In the genomic region with DNA sequence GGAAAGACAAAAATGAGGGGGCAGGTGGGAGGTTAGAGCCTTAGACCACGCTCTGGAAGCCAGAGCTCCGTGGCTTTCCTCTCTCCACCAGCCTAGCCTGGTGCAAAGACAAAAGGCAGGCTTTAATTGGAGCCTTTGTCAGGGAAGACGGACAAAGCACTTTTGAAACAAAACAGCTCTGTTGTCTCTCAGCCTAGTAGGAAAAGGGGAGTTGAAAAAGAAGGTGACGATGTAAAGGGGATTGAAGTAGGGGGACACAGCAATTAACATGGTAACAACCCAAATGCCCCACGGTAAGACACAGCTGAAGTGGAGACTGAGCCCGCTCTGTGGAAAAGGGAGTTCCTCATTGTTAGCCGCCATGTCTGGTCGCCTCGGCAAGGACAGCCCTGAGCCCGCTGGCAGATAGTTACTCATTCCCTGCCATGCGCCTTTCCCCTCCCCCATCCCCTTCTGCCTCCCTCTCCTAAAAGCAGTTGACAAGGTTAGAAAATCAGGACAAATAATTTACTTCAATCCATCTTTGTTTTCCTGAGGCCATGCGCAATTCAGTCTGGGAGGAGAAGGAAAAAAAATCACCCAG, we compare ENCODE assay signal across 9 cellular contexts.
DNase-seq lines count a peak whose midpoint lies in the region; ATAC-seq and TF ChIP-seq lines count a peak whose summit lies in the region.
"Had no signal": no experiment of that assay in that cellular context is flagged by ENCODE, and none has a peak within 500 bp of the region (broad histone marks: within the 10 kb centered on the region; RNA-seq: fewer than 3 reads in every experiment).

No MANE protein-coding gene starts in this region.

- H3K4me1 Mint-ChIP-seq in MCF 10A (ENCODE audit: insufficient read depth, unreplicated experiment): peaks cover 23% of the 10 kb centered on the region
- H3K4me1 Mint-ChIP-seq in dendritic cell treated with granulocyte-macrophage colony-stimulating factor and Interleukin-4, amounts not matched to agents 40 ng/mL and 50 ng/mL, for 4 days (ENCODE audit: low read depth): peaks cover 34% of the 10 kb centered on the region

- H3K27me3 ChIP-seq in breast epithelium: no peaks in the 10 kb centered on the region
- no peaks in the 10 kb centered on the region for H3K27me3 ChIP-seq in muscle layer of colon (ENCODE audit: control insufficient read depth in 1 of 2, insufficient read depth in 2 of 2, low read length in 2 of 2)

- H3K4me3 Mint-ChIP-seq in MCF 10A (ENCODE audit: unreplicated experiment): no peak overlapping the region
- peak overlapping the region; percentile 52 for H3K4me3 Mint-ChIP-seq in dendritic cell treated with granulocyte-macrophage colony-stimulating factor and Interleukin-4, amounts not matched to agents 40 ng/mL and 50 ng/mL, for 4 days

- H3K9ac ChIP-seq in muscle layer of colon (ENCODE audit: low read length): peak overlapping the region; percentile 51

- intact Hi-C loops in breast epithelium (cut with DNase I; ENCODE audit: low total_unique reads): no loop called here
- intact Hi-C loops in MCF 10A (cut with micrococcal nuclease): no loop called here
- intact Hi-C loops in dendritic cell treated with granulocyte-macrophage colony-stimulating factor and Interleukin-4, amounts not matched to agents 40 ng/mL and 50 ng/mL, for 4 days (cut with micrococcal nuclease): loop anchor here (5.0 kb wide), 1 partner anchor 34 kb away; no protein-coding TSS in a partner anchor

- no peak for TF ChIP-seq CTCF in breast epithelium (IDR thresholded peaks at IDR 0.05)
- no peak for TF ChIP-seq CTCF in MCF 10A (IDR thresholded peaks at IDR 0.05; ENCODE audit: unreplicated experiment)

- POLR2A ChIA-PET in MCF 10A (lab: Yijun Ruan, JAX): interaction anchor here (0.7 kb wide), 1 partner anchor 17 kb away, joined by 4 read pairs; no protein-coding TSS in a partner anchor

- no peak for TF ChIP-seq POLR2A in breast epithelium (IDR thresholded peaks at IDR 0.05)

- CTCF ChIA-PET in MCF 10A (lab: Yijun Ruan, JAX): interaction anchor here (0.6 to 1.1 kb wide), 3 partner anchors 62 to 440 kb away, joined by 3 to 5 read pairs (median 3); no protein-coding TSS in a partner anchor

- no peaks in the 10 kb centered on the region for H3K36me3 ChIP-seq in breast epithelium
- no peaks in the 10 kb centered on the region for H3K36me3 ChIP-seq in muscle layer of colon (ENCODE audit: insufficient read depth, low read length)
- no peaks in the 10 kb centered on the region for H3K36me3 ChIP-seq in urinary bladder (ENCODE audit: insufficient read depth)

- H3K4me3 ChIP-seq in breast epithelium (no peak overlapping the region), muscle layer of colon (ENCODE audit: low read depth in 1 of 2, low read length in 2 of 2) (peak overlapping the region; percentile 15 to 30), urinary bladder (ENCODE audit: low read depth, low read length) (no peak overlapping the region)

- no peaks in the 10 kb centered on the region for H3K9me3 ChIP-seq in breast epithelium
- H3K9me3 ChIP-seq in muscle layer of colon (ENCODE audit: low read length): no peaks in the 10 kb centered on the region

- H3K27me3 Mint-ChIP-seq in MCF 10A (ENCODE audit: insufficient read depth, unreplicated experiment): no peaks in the 10 kb centered on the region
- H3K27me3 Mint-ChIP-seq in dendritic cell treated with granulocyte-macrophage colony-stimulating factor and Interleukin-4, amounts not matched to agents 40 ng/mL and 50 ng/mL, for 4 days: no peaks in the 10 kb centered on the region

- H3K36me3 Mint-ChIP-seq in MCF 10A (ENCODE audit: insufficient read depth, unreplicated experiment): peaks cover 17% of the 10 kb centered on the region
- peaks cover 12% of the 10 kb centered on the region for H3K36me3 Mint-ChIP-seq in dendritic cell treated with granulocyte-macrophage colony-stimulating factor and Interleukin-4, amounts not matched to agents 40 ng/mL and 50 ng/mL, for 4 days (ENCODE audit: low read depth)

- 66% methylated on average over 12 of the region's 12 CpGs for WGBS in urinary bladder

- H3K4me1 ChIP-seq in breast epithelium (peaks cover 19 to 38% of the 10 kb centered on the region in 2 donors), muscle layer of colon (ENCODE audit: insufficient read depth, low read length) (peaks cover 97% of the 10 kb centered on the region), urinary bladder (ENCODE audit: insufficient read depth) (peaks cover 2% of the 10 kb centered on the region)

- H3K9me3 Mint-ChIP-seq in MCF 10A (ENCODE audit: unreplicated experiment): no peaks in the 10 kb centered on the region
- no peaks in the 10 kb centered on the region for H3K9me3 Mint-ChIP-seq in dendritic cell treated with granulocyte-macrophage colony-stimulating factor and Interleukin-4, amounts not matched to agents 40 ng/mL and 50 ng/mL, for 4 days

- H3K27ac ChIP-seq in breast epithelium: peak overlapping the region; percentile 82 to 92
- H3K27ac ChIP-seq in muscle layer of colon (ENCODE audit: low read depth, low read length): peak overlapping the region; percentile 88
- peak overlapping the region; percentile 3 for H3K27ac ChIP-seq in urinary bladder (ENCODE audit: low read depth)
- H3K27ac ChIP-seq: C4-2B had no signal

- no peak overlapping the region for H3K27ac Mint-ChIP-seq in MCF 10A (ENCODE audit: low read depth, unreplicated experiment)
- no peak overlapping the region for H3K27ac Mint-ChIP-seq in dendritic cell treated with granulocyte-macrophage colony-stimulating factor and Interleukin-4, amounts not matched to agents 40 ng/mL and 50 ng/mL, for 4 days

- no peak for ATAC-seq in HG02840 (IDR thresholded peaks at IDR 0.05; ENCODE audit: low FRiP score, unreplicated experiment)

- DNase-seq in breast epithelium (ENCODE audit: low spot score in 2 of 2) (no peak), MCF 10A (ENCODE audit: unreplicated experiment) (no peak), UCSD-AML1 (lab: John Stamatoyannopoulos, UW; ENCODE audit: unreplicated experiment) (no peak), NCI-H510A (lab: John Stamatoyannopoulos, UW) (no peak)

- no TSS peak for BruUV-seq in MCF 10A (replicated peaks; lab: Mats Ljungman, UMichigan)

Comparison
In these comparisons a context has a peak if more than half of its experiments do, and no peak if none do; other contexts are left out.
1. H3K27ac ChIP-seq: peak in every context shown above with its lines; median percentile 88 in muscle layer of colon; 87 in breast epithelium; 3 in urinary bladder.
2. H3K4me3 ChIP-seq: peak in muscle layer of colon (2 of 2); none in breast epithelium (0 of 3) and urinary bladder (single experiment).